Comparison of ENCODE assay signal across 9 cellular contexts in the genomic region with DNA sequence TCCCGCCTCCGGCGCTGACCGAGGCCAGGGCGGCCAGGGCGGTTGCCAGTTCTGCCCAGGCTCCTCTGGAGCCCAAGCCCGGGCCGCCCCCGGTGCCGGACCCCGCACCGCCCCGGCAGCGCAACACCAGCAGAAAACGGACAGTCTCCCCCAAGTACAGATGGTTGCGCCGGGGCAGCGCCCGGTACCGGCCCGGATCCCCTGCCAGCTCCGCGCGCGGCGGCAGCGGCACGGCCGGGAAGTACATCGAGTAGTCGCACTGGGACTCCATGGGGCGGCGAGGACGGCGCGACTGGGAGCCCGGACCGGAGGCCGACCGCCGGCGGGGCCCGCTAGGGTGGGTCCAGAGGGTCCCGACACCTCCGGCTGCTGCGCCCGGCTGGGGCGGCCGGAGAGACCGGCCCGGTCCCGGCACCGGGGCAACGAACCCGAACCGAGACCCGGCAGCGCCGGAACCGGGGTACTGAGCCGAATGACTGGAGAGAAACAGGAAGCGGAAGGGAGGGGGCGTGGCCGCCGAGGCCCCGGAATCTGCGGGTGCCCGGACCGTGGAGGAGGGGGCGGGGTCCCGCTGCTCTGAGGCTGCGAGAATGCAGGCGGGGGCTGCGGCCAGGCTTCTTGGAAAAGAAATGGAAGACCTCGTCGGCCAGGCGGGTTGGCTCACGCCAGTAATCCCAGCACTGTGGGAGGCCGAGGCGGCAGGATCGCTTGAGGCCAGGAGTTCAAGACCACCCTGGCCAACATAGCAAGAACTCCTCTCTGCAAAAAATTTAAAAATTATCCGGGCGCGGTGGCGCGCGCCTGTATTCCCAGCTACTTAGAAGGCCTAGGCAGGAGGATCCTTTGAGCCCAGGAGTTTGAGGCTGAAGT. TPM values are rescaled to one million over a fixed set of nuclear protein-coding genes. Genes with fewer than 3 reads are reported as not detected.
DNase-seq lines count a peak whose midpoint lies in the region; ATAC-seq, FAIRE-seq and TF ChIP-seq lines count a peak whose summit lies in the region.
"Had no signal": no experiment of that assay in that cellular context is flagged by ENCODE, and none has a peak within 500 bp of the region (broad histone marks: within the 10 kb centered on the region; RNA-seq: fewer than 3 reads in every experiment).

A gene with protein sequence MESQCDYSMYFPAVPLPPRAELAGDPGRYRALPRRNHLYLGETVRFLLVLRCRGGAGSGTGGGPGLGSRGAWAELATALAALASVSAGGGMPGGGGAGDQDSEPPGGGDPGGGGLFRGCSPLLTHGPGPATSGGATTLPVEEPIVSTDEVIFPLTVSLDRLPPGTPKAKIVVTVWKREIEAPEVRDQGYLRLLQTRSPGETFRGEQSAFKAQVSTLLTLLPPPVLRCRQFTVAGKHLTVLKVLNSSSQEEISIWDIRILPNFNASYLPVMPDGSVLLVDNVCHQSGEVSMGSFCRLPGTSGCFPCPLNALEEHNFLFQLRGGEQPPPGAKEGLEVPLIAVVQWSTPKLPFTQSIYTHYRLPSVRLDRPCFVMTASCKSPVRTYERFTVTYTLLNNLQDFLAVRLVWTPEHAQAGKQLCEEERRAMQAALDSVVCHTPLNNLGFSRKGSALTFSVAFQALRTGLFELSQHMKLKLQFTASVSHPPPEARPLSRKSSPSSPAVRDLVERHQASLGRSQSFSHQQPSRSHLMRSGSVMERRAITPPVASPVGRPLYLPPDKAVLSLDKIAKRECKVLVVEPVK (minus strand): TSS at position 495 of the 870 bp plus-strand sequence. CDS start 224 bp downstream, at position 271.

- H3K9me2 ChIP-seq in OCI-LY7 (ENCODE audit: insufficient read depth, low read length), result no peaks in the 10 kb centered on the region

- H3K36me3 ChIP-seq in CD8-positive, alpha-beta memory T cell (ENCODE audit: insufficient read depth, low read length), result peaks cover 13% of the 10 kb centered on the region
- H3K36me3 ChIP-seq in OCI-LY7 (ENCODE audit: insufficient read depth, low read length) (peaks cover 42% of the 10 kb centered on the region), endothelial cell of umbilical vein (ENCODE audit: control insufficient read depth in 2 of 2, extremely low read depth in 1 of 2, insufficient read depth in 2 of 2, low read length in 2 of 2) (peaks cover 0 to 17% of the 10 kb centered on the region in 2 experiments)

- H3K9ac ChIP-seq in endothelial cell of umbilical vein (replicated peaks; ENCODE audit: extremely low read depth, insufficient read depth, low read length), result peak within 1 kb of the TSS; percentile 56

- H3K4me1 Mint-ChIP-seq in CD8-positive, alpha-beta memory T cell, result peaks cover 34 to 67% (median 47%) of the 10 kb centered on the region in 3 donors
- peaks cover 17% of the 10 kb centered on the region for H3K4me1 Mint-ChIP-seq in mesothelial cell of epicardium

- intact Hi-C loops in OCI-LY7 (cut with micrococcal nuclease; ENCODE audit: unreplicated experiment), result loop anchor here (1.0 to 5.0 kb wide), 2 partner anchors 9 to 59 kb away; a partner anchor contains a TSS
- intact Hi-C loops in endothelial cell of umbilical vein (cut with micrococcal nuclease), result loop anchor here (1.0 to 2.0 kb wide), 4 partner anchors 10 to 58 kb away; a partner anchor contains a TSS

- no peaks in the 10 kb centered on the region for H3K9me3 Mint-ChIP-seq in CD8-positive, alpha-beta memory T cell
- H3K9me3 Mint-ChIP-seq in mesothelial cell of epicardium, result no peaks in the 10 kb centered on the region

- peak within 1 kb of the TSS; percentile 59; the same call in 1 of the 2 replicates for H2AFZ ChIP-seq in OCI-LY7 (ENCODE audit: low read length)
- H2AFZ ChIP-seq in endothelial cell of umbilical vein (ENCODE audit: low read depth, low read length), result peak within 1 kb of the TSS; percentile 64

- H3K9me3 ChIP-seq in CD8-positive, alpha-beta memory T cell (ENCODE audit: low read length), result no peaks in the 10 kb centered on the region
- H3K9me3 ChIP-seq in OCI-LY7 (ENCODE audit: low read length) (no peaks in the 10 kb centered on the region), endothelial cell of umbilical vein (replicated peaks; ENCODE audit: control insufficient read depth, insufficient read depth, low read length) (no peaks in the 10 kb centered on the region)

- no peaks in the 10 kb centered on the region for H3K9me1 ChIP-seq in endothelial cell of umbilical vein (replicated peaks; ENCODE audit: control insufficient read depth, extremely low read depth, insufficient read depth, low read length)

- peak within 1 kb of the TSS; percentile 68 to 96 (median 90) for H3K27ac Mint-ChIP-seq in CD8-positive, alpha-beta memory T cell
- H3K27ac Mint-ChIP-seq in mesothelial cell of epicardium, result peak within 1 kb of the TSS; percentile 84

- H3K36me3 Mint-ChIP-seq in CD8-positive, alpha-beta memory T cell, result peaks cover 0 to 42% (median 0%) of the 10 kb centered on the region in 3 donors
- H3K36me3 Mint-ChIP-seq in mesothelial cell of epicardium, result no peaks in the 10 kb centered on the region

- dilution Hi-C loops in endothelial cell of umbilical vein (cut with MboI; ENCODE audit: extremely low pct_ligation_motif_present, low sequenced_read_pairs), result no loop called here

- H4K20me1 ChIP-seq in OCI-LY7 (ENCODE audit: insufficient read depth, low read length) (peaks cover 10% of the 10 kb centered on the region; the same call in 1 of the 2 replicates), endothelial cell of umbilical vein (replicated peaks; ENCODE audit: control insufficient read depth, extremely low read depth, insufficient read depth, low read length) (no peaks in the 10 kb centered on the region)

- POLR2A ChIA-PET in CD8-positive, alpha-beta memory T cell (lab: Charles Lee), result interaction anchor here (0.6 to 2.8 kb wide), 7 partner anchors 9 to 114 kb away, joined by 3 to 23 read pairs (median 4); a partner anchor contains a TSS
- POLR2A ChIA-PET in OCI-LY7 (lab: Charles Lee) (interaction anchor here (0.6 to 2.0 kb wide), 5 partner anchors 10 to 74 kb away, joined by 3 to 7 read pairs (median 5); a partner anchor contains a TSS), endothelial cell of umbilical vein (lab: Charles Lee) (interaction anchor here (0.7 kb wide), 1 partner anchor 170 kb away, joined by 4 read pairs; no protein-coding TSS in a partner anchor)

- peak within 1 kb of the TSS; percentile 84 to 93 (median 85) for H3K4me3 Mint-ChIP-seq in CD8-positive, alpha-beta memory T cell
- peak within 1 kb of the TSS; percentile 73 for H3K4me3 Mint-ChIP-seq in mesothelial cell of epicardium

- H3K27me3 Mint-ChIP-seq in CD8-positive, alpha-beta memory T cell, result no peaks in the 10 kb centered on the region
- H3K27me3 Mint-ChIP-seq in mesothelial cell of epicardium (ENCODE audit: low read depth), result no peaks in the 10 kb centered on the region

- peak within 1 kb of the TSS; percentile 75 for H3K27ac ChIP-seq in CD8-positive, alpha-beta memory T cell (ENCODE audit: low read depth, low read length)
- H3K27ac ChIP-seq in OCI-LY7 (ENCODE audit: low read depth, low read length, poor library complexity, severe bottlenecking) (peak within 1 kb of the TSS; percentile 62), endothelial cell of umbilical vein (ENCODE audit: insufficient read depth, low read depth, low read length) (peak within 1 kb of the TSS; percentile 32)

- ATAC-seq in GM21360 (IDR thresholded peaks at IDR 0.05; ENCODE audit: unreplicated experiment), result peak; percentile 45

- H3K4me2 ChIP-seq in OCI-LY7 (ENCODE audit: low read length) (peak within 1 kb of the TSS; percentile 98), endothelial cell of umbilical vein (ENCODE audit: insufficient read depth, low read length) (peak within 1 kb of the TSS; percentile 90)

- H3K4me3 ChIP-seq in CD8-positive, alpha-beta memory T cell (ENCODE audit: low read length), result peak within 1 kb of the TSS; percentile 42
- peak within 1 kb of the TSS; percentile 93 for H3K4me3 ChIP-seq in OCI-LY7 (ENCODE audit: low read depth, low read length, poor library complexity, severe bottlenecking)
- H3K4me3 ChIP-seq in endothelial cell of umbilical vein (replicated peaks in 1 of 3; ENCODE audit: insufficient read depth in 1 of 3, low read depth in 1 of 3, low read length in 3 of 3), result peak within 1 kb of the TSS; percentile 56 to 86 (median 66)

- H3K27me3 ChIP-seq in CD8-positive, alpha-beta memory T cell (ENCODE audit: insufficient read depth, low read length, poor library complexity, severe bottlenecking), result no peaks in the 10 kb centered on the region
- H3K27me3 ChIP-seq in endothelial cell of umbilical vein (ENCODE audit: control insufficient read depth in 2 of 2, insufficient read depth in 2 of 2, low read length in 2 of 2), result no peaks in the 10 kb centered on the region

- BruUV-seq in OCI-LY7 (replicated peaks; lab: Mats Ljungman, UMichigan) (no TSS peak), endothelial cell of umbilical vein (replicated peaks; lab: Mats Ljungman, UMichigan) (TSS peak; percentile 27)

- peak; percentile 84 to 92 (median 89) for DNase-seq in CD8-positive, alpha-beta memory T cell
- DNase-seq in HuH-7 (ENCODE audit: low spot score), result peak; percentile 97
- peak; percentile 87 for DNase-seq in OCI-LY7 (ENCODE audit: low spot score)
- peak; percentile 96 for DNase-seq in activated CD8-positive, alpha-beta memory T cell treated with anti-CD3 and anti-CD28 coated beads, Interleukin-2, amount 50 U/mL, for 48 hours
- peak; percentile 83 for DNase-seq in endothelial cell of umbilical vein (ENCODE audit: low read depth, low spot score)
- peak; percentile 89 to 96 for DNase-seq in mesothelial cell of epicardium (ENCODE audit: low spot score in 2 of 2, unreplicated experiment in 2 of 2)
- peak; percentile 81 to 83 for DNase-seq in stimulated activated CD8-positive, alpha-beta memory T cell treated with anti-CD3 and anti-CD28 coated beads, Interleukin-15, amount 100 ng/mL, for 4 hours (ENCODE audit: low read depth in 2 of 2)

- peaks cover 8% of the 10 kb centered on the region; the same call in 1 of the 2 replicates for H3K79me2 ChIP-seq in OCI-LY7 (ENCODE audit: insufficient read depth, low read depth, low read length)
- no peaks in the 10 kb centered on the region for H3K79me2 ChIP-seq in endothelial cell of umbilical vein (ENCODE audit: control insufficient read depth, insufficient read depth, low read length)

- TF ChIP-seq CTCF in OCI-LY7 (conservative IDR thresholded peaks at IDR 0.05; ENCODE audit: low read length) (no peak), endothelial cell of umbilical vein (IDR thresholded peaks at IDR 0.05; ENCODE audit: extremely low read depth in 1 of 2, insufficient read depth in 1 of 2, low read depth in 1 of 2, low read length in 2 of 2) (no peak), mesothelial cell of epicardium (IDR thresholded peaks at IDR 0.05; ENCODE audit: unreplicated experiment) (no peak)

- peaks cover 42% of the 10 kb centered on the region for H3K4me1 ChIP-seq in CD8-positive, alpha-beta memory T cell (ENCODE audit: insufficient read depth, low read length)
- peaks cover 44% of the 10 kb centered on the region for H3K4me1 ChIP-seq in OCI-LY7 (ENCODE audit: insufficient read depth, low read length, poor library complexity, severe bottlenecking)
- peaks cover 14% of the 10 kb centered on the region for H3K4me1 ChIP-seq in endothelial cell of umbilical vein (ENCODE audit: control insufficient read depth, extremely low read depth, insufficient read depth, low read length)

- peak; percentile 77 for TF ChIP-seq POLR2A in endothelial cell of umbilical vein (IDR thresholded peaks at IDR 0.05; ENCODE audit: low read depth, low read length)

- FAIRE-seq in endothelial cell of umbilical vein (lab: Jason Lieb, UNC), result peak; percentile 94
- FAIRE-seq: islet of Langerhans had no signal

- CTCF ChIA-PET in CD8-positive, alpha-beta memory T cell (lab: Charles Lee), result interaction anchor here (1.0 to 6.1 kb wide), 3 partner anchors 9 to 14 kb away, joined by 3 to 22 read pairs (median 3); a partner anchor contains a TSS
- CTCF ChIA-PET in OCI-LY7 (lab: Charles Lee; ENCODE audit: unreplicated experiment) (interaction anchor here (1.1 kb wide), 1 partner anchor 33 kb away, joined by 3 read pairs; no protein-coding TSS in a partner anchor), endothelial cell of umbilical vein (lab: Charles Lee) (interaction anchor here (1.1 to 3.0 kb wide), 5 partner anchors 10 to 249 kb away, joined by 3 to 10 read pairs (median 6); a partner anchor contains a TSS)

RNA-seq across cellular contexts. Expression of the gene that starts here (rescaled TPM):
- total RNA-seq in CD8-positive, alpha-beta memory T cell, result 10 to 100 TPM; 30.5 to 33.2 TPM
- 3.4 TPM for polyA plus RNA-seq in CD8-positive, alpha-beta memory T cell
- total RNA-seq in OCI-LY7 (2014; rRNA removed; shearing (Covaris generic)), result 30.6 and 38.8 TPM in 2 replicates
- total RNA-seq in OCI-LY7 (2022) (41.6 and 49.9 TPM in 2 replicates), endothelial cell of umbilical vein (23.0 and 24.0 TPM in 2 replicates), mesothelial cell of epicardium (22.0 to 23.6 TPM (median 23.3 TPM) in 3 replicates)
- polyA plus RNA-seq in endothelial cell of umbilical vein, result 13.3 and 15.6 TPM in 2 replicates
- 4.8 and 6.4 TPM in 2 replicates for polyA plus RNA-seq in endothelial cell of umbilical vein (2011; cell fraction: cytosol; rRNA removed)
- polyA plus RNA-seq in endothelial cell of umbilical vein (2011; cell fraction: nucleus; rRNA removed), result 33.0 and 43.5 TPM in 2 replicates
- 11.5 and 14.8 TPM in 2 replicates for polyA plus RNA-seq in endothelial cell of umbilical vein (2012)
- 7.4 and 10.9 TPM in 2 replicates for polyA minus RNA-seq in endothelial cell of umbilical vein
- 2.5 TPM for polyA minus RNA-seq in endothelial cell of umbilical vein (2011; cell fraction: cytosol; rRNA and poly(A)+ RNA removed)
- polyA minus RNA-seq in endothelial cell of umbilical vein (2011; cell fraction: nucleus; rRNA and poly(A)+ RNA removed), result 12.8 and 15.9 TPM in 2 replicates

Comparison
In these comparisons a context has a peak if more than half of its experiments do, and no peak if none do; other contexts are left out.
1. Peak in every context shown above with its lines: DNase-seq, ATAC-seq, H3K4me3 ChIP-seq and H3K27ac ChIP-seq.
2. H3K4me3 ChIP-seq: peak in every context shown above with its lines; median percentile 93 in OCI-LY7; 66 in endothelial cell of umbilical vein; 42 in CD8-positive, alpha-beta memory T cell.